1 cellular context compared by ENCODE assay signal in genomic region chr5:7869474-7870136, GRCh38.
TF ChIP-seq lines count a peak whose summit lies in the region.

No MANE protein-coding gene starts in this region.

TF ChIP-seq in H1, 55 proteins besides CTCF, POLR2A, EP300 and RAD21:
- no peak for TF ChIP-seq ATF3 (IDR thresholded peaks at IDR 0.05; ENCODE audit: insufficient read depth, low read depth, low read length)
- peak; percentile 13; the same call in 1 of the 2 replicates for TF ChIP-seq PHF8 (conservative IDR thresholded peaks at IDR 0.05; ENCODE audit: low read depth, low read length)
